ENCODE assay signal across 8 cellular contexts in the genomic region with DNA sequence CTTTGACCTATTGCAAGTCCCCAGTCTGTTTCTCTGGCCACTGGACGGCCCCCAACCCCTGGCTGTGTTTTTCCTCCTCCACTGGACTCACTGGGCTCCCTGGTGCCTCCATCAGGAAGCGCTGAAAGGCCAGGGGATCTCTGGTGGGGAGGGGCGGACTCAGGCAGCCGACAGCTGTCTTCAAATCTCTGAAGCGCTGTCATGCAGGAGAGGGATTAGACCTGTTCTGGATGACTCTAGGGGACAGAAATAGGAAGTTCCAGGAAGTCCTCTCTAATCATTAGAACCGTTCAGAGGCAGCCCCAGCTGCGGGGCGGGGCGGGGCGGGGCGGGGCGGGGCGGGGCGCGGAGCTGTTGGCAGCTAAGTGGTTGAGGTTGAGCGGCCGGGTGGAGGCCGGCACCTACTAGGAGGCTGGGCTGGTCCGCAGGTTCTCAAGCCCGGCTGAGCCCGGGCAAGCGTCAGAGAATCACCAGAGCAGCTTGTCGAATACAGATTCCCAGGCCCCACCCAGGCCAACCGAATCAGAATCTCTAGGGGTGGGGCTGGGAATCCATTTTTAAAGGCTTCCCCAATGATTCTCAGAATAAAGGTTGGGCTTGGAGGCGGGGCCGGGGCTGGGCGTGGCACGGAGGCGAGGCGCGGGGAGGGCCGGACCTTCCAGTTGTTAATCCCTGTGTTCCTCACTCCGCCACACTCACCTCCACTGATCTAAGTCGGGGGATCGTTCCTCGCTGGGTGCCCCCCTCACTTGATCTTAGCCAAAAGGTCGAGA. TPM values are rescaled to one million over a fixed set of nuclear protein-coding genes. Genes with fewer than 3 reads are reported as not detected.
DNase-seq lines count a peak whose midpoint lies in the region; TF ChIP-seq lines count a peak whose summit lies in the region.

No MANE protein-coding gene starts in this region.

- H3K9me3 Mint-ChIP-seq in MCF 10A (ENCODE audit: unreplicated experiment): no peaks in the 10 kb centered on the region

- no peaks in the 10 kb centered on the region for H3K27me3 Mint-ChIP-seq in MCF 10A (ENCODE audit: insufficient read depth, unreplicated experiment)

- no peak for TF ChIP-seq CTCF in GM06990 (IDR thresholded peaks at IDR 0.05; ENCODE audit: insufficient read depth, low read length, poor library complexity, severe bottlenecking)
- no peak for TF ChIP-seq CTCF in HFF-Myc (IDR thresholded peaks at IDR 0.05; ENCODE audit: low read depth, low read length, missing control alignments)
- no peak for TF ChIP-seq CTCF in MCF 10A (IDR thresholded peaks at IDR 0.05; ENCODE audit: unreplicated experiment)

- H3K4me3 Mint-ChIP-seq in MCF 10A (ENCODE audit: unreplicated experiment): peak overlapping the region; percentile 61

- POLR2A ChIA-PET in MCF 10A (lab: Yijun Ruan, JAX): interaction anchor here (0.7 to 41.5 kb wide), 13 partner anchors 9 to 233 kb away, joined by 3 to 1388 read pairs (median 4); partner anchors contain the start of genes CSRP1 and PHLDA3

- peaks cover 48% of the 10 kb centered on the region for H3K4me1 Mint-ChIP-seq in MCF 10A (ENCODE audit: insufficient read depth, unreplicated experiment)

- DNase-seq in GM06990 (ENCODE audit: extremely low read depth, insufficient read length) (peak; percentile 80), HFF-Myc (ENCODE audit: extremely low read depth, low read depth) (no peak), NCI-H128 (lab: John Stamatoyannopoulos, UW; ENCODE audit: unreplicated experiment) (peak; percentile 50), T-helper 9 cell (peak; percentile 58), MCF 10A (ENCODE audit: unreplicated experiment) (peak; percentile 94), islet precursor cell (peak; percentile 99), G401 (ENCODE audit: low spot score) (no peak)
- peak; percentile 40 to 44 for DNase-seq in stimulated activated CD4-positive, alpha-beta T cell treated with anti-CD3 and anti-CD28 coated beads, Interleukin-15, amount 100 ng/mL, for 48 hours (ENCODE audit: low read depth in 2 of 2)

- CTCF ChIA-PET in MCF 10A (lab: Yijun Ruan, JAX): interaction anchor here (0.5 to 70.3 kb wide), 21 partner anchors 7 to 307 kb away, joined by 3 to 3816 read pairs (median 5); partner anchors contain the start of genes CSRP1 and PHLDA3

- BruUV-seq in MCF 10A (replicated peaks; lab: Mats Ljungman, UMichigan): no TSS peak

- peak overlapping the region; percentile 47 for H3K4me3 ChIP-seq in GM06990 (replicated peaks; ENCODE audit: low read depth, low read length)
- H3K4me3 ChIP-seq in HFF-Myc (replicated peaks; ENCODE audit: low read depth, low read length): peak overlapping the region; percentile 19

- no peaks in the 10 kb centered on the region for H3K27me3 ChIP-seq in GM06990 (replicated peaks; ENCODE audit: control insufficient read depth, insufficient read depth, low read length)

- peak overlapping the region; percentile 49 for H3K27ac Mint-ChIP-seq in MCF 10A (ENCODE audit: low read depth, unreplicated experiment)

- peaks cover 10% of the 10 kb centered on the region for H3K36me3 ChIP-seq in GM06990 (ENCODE audit: control insufficient read depth, insufficient read depth, low read length)

- intact Hi-C loops in MCF 10A (cut with micrococcal nuclease): loop anchor here (1.0 kb wide), 2 partner anchors 32 to 45 kb away; no protein-coding TSS in a partner anchor

- in situ Hi-C loops in G401 (cut with HindIII; ENCODE audit: low sequenced_read_pairs): no loop called here

- H3K36me3 Mint-ChIP-seq in MCF 10A (ENCODE audit: insufficient read depth, unreplicated experiment): peaks cover 43% of the 10 kb centered on the region

RNA-seq across cellular contexts. Expression of gene PHLDA3, which starts 11.4 kb away (rescaled TPM):
- 169 and 204 TPM in 2 replicates for total RNA-seq in MCF 10A (2022)
- total RNA-seq in G401 (2014; rRNA removed; shearing (Covaris generic)): 400 and 462 TPM in 2 replicates

RNA-seq across cellular contexts. Expression of gene CSRP1, which starts 26.5 kb away (rescaled TPM):
- 263 and 358 TPM in 2 replicates for total RNA-seq in MCF 10A (2022)
- total RNA-seq in G401 (2014; rRNA removed; shearing (Covaris generic)): 176 and 198 TPM in 2 replicates

RNA-seq across cellular contexts. Expression of gene NAV1, which starts 58.5 kb away (rescaled TPM):
- 31.4 and 34.9 TPM in 2 replicates for total RNA-seq in MCF 10A (2022)
- 14.4 and 20.0 TPM in 2 replicates for total RNA-seq in G401 (2014; rRNA removed; shearing (Covaris generic))

RNA-seq across cellular contexts. Expression of gene TNNI1, which starts 58.9 kb away (rescaled TPM):
- total RNA-seq in MCF 10A (2022): 0.05 TPM in 1 of 2 replicates, not detected in the other
- 57.1 and 57.8 TPM in 2 replicates for total RNA-seq in G401 (2014; rRNA removed; shearing (Covaris generic))

Comparison
In these comparisons a context has a peak if more than half of its experiments do, and no peak if none do; other contexts are left out.
1. DNase-seq: peak in GM06990 (single experiment), NCI-H128 (single experiment), T-helper 9 cell (single experiment), MCF 10A (single experiment), islet precursor cell (single experiment) and stimulated activated CD4-positive, alpha-beta T cell treated with anti-CD3 and anti-CD28 coated beads, Interleukin-15, amount 100 ng/mL, for 48 hours (2 of 2); none in HFF-Myc (single experiment) and G401 (single experiment).